ENCODE assay signal across 19 cellular contexts in genomic region chr5:101932599-101932998, GRCh38.
"Had no signal": no experiment of that assay in that cellular context is flagged by ENCODE, and none has a peak within 500 bp of the region (broad histone marks: within the 10 kb centered on the region; RNA-seq: fewer than 3 reads in every experiment).

No MANE protein-coding gene starts in this region.

- H3K4me1 Mint-ChIP-seq: activated CD4-positive, alpha-beta T cell treated with anti-CD3 and anti-CD28 coated beads for 36 hours; activated CD8-positive, alpha-beta memory T cell treated with anti-CD3 and anti-CD28 coated beads, Interleukin-2, amount 10 ng/mL, durations not matched to agents 7 days and 5 days; nephron had no signal

- DNase-seq: activated CD4-positive, alpha-beta T cell treated with anti-CD3 and anti-CD28 coated beads for 36 hours; activated CD4-positive, CD25-positive, alpha-beta regulatory T cell; activated CD8-positive, alpha-beta memory T cell treated with anti-CD3 and anti-CD28 coated beads, Interleukin-2, amount 10 ng/mL, durations not matched to agents 7 days and 5 days; activated CD8-positive, alpha-beta T cell treated with anti-CD3 and anti-CD28 coated beads, Interleukin-2, amount 10 ng/mL, durations not matched to agents 7 days and 5 days; activated naive CD4-positive, alpha-beta T cell; activated T-cell treated with anti-CD3 and anti-CD28 coated beads, Interleukin-2, amount 50 U/mL, for 72 hours; anterior cingulate cortex; dermis blood vessel endothelial cell; effector CD4-positive, alpha-beta T cell; esophagus squamous epithelium; left lung; posterior cingulate gyrus; right cardiac atrium; spleen; stimulated activated naive CD4-positive, alpha-beta T cell; tibial artery; upper lobe of right lung had no signal

- H3K27ac Mint-ChIP-seq: activated CD4-positive, alpha-beta T cell treated with anti-CD3 and anti-CD28 coated beads for 36 hours; activated CD8-positive, alpha-beta memory T cell treated with anti-CD3 and anti-CD28 coated beads, Interleukin-2, amount 10 ng/mL, durations not matched to agents 7 days and 5 days; activated CD8-positive, alpha-beta T cell treated with anti-CD3 and anti-CD28 coated beads, Interleukin-2, amount 10 ng/mL, durations not matched to agents 7 days and 5 days; activated naive CD4-positive, alpha-beta T cell treated with anti-CD3 and anti-CD28 coated beads, Interleukin-2, amount 50 U/mL, for 72 hours; activated T-cell treated with anti-CD3 and anti-CD28 coated beads, Interleukin-2, amount 50 U/mL, for 72 hours; nephron had no signal

- H3K9me3 Mint-ChIP-seq: nephron had no signal

- H3K4me3 Mint-ChIP-seq: activated CD4-positive, alpha-beta T cell treated with anti-CD3 and anti-CD28 coated beads for 36 hours; activated CD8-positive, alpha-beta memory T cell treated with anti-CD3 and anti-CD28 coated beads, Interleukin-2, amount 10 ng/mL, durations not matched to agents 7 days and 5 days; activated CD8-positive, alpha-beta T cell treated with anti-CD3 and anti-CD28 coated beads, Interleukin-2, amount 10 ng/mL, durations not matched to agents 7 days and 5 days; activated T-cell treated with anti-CD3 and anti-CD28 coated beads, Interleukin-2, amount 50 U/mL, for 72 hours; nephron had no signal

- H3K27me3 Mint-ChIP-seq: activated CD4-positive, alpha-beta T cell treated with anti-CD3 and anti-CD28 coated beads for 36 hours; activated CD8-positive, alpha-beta memory T cell treated with anti-CD3 and anti-CD28 coated beads, Interleukin-2, amount 10 ng/mL, durations not matched to agents 7 days and 5 days had no signal

- H3K36me3 Mint-ChIP-seq: activated CD8-positive, alpha-beta memory T cell treated with anti-CD3 and anti-CD28 coated beads, Interleukin-2, amount 10 ng/mL, durations not matched to agents 7 days and 5 days; activated naive CD4-positive, alpha-beta T cell treated with anti-CD3 and anti-CD28 coated beads, Interleukin-2, amount 50 U/mL, for 72 hours had no signal
